Comparison of ENCODE assay signal across 9 cellular contexts in genomic region chr11:62905927-62906531, GRCh38. TPM values are rescaled to one million over a fixed set of nuclear protein-coding genes. Genes with fewer than 3 reads are reported as not detected.
DNase-seq lines count a peak whose midpoint lies in the region; ATAC-seq and TF ChIP-seq lines count a peak whose summit lies in the region.
"Had no signal": no experiment of that assay in that cellular context is flagged by ENCODE, and none has a peak within 500 bp of the region (broad histone marks: within the 10 kb centered on the region; RNA-seq: fewer than 3 reads in every experiment).

No MANE protein-coding gene starts in this region.

- no peaks in the 10 kb centered on the region for H3K27me3 ChIP-seq in effector memory CD4-positive, alpha-beta T cell (replicated peaks; ENCODE audit: control insufficient read depth, insufficient read depth, low read length, poor library complexity, severe bottlenecking)

- H3K4me1 ChIP-seq in effector memory CD4-positive, alpha-beta T cell (ENCODE audit: control insufficient read depth, insufficient read depth, low read length, poor library complexity, severe bottlenecking): no peaks in the 10 kb centered on the region

- H3K27ac Mint-ChIP-seq in activated CD8-positive, alpha-beta T cell treated with anti-CD3 and anti-CD28 coated beads, Interleukin-2, amount 10 ng/mL, durations not matched to agents 7 days and 5 days: no peak overlapping the region
- no peak overlapping the region for H3K27ac Mint-ChIP-seq in mesothelial cell of epicardium
- H3K27ac Mint-ChIP-seq: dendritic cell treated with granulocyte-macrophage colony-stimulating factor and Interleukin-4, amounts not matched to agents 40 ng/mL and 50 ng/mL, for 4 days had no signal

- peak; percentile 55 for ATAC-seq in HG03354 (IDR thresholded peaks at IDR 0.05; ENCODE audit: poor library complexity, severe bottlenecking, unreplicated experiment)
- peak; percentile 83 for ATAC-seq in activated CD8-positive, alpha-beta T cell treated with anti-CD3 and anti-CD28 coated beads, Interleukin-2, amount 10 ng/mL, durations not matched to agents 7 days and 5 days
- ATAC-seq in HG02938 (IDR thresholded peaks at IDR 0.05; ENCODE audit: unreplicated experiment): no peak

- DNase-seq in DMS53 (lab: John Stamatoyannopoulos, UW) (peak; percentile 82), NCI-H82 treated with DMSO at 0.1 percent for 48 hours (lab: John Stamatoyannopoulos, UW; ENCODE audit: unreplicated experiment) (peak; percentile 36), mesothelial cell of epicardium (ENCODE audit: low spot score in 2 of 2, unreplicated experiment in 2 of 2) (peak; percentile 70 to 92)
- peak; percentile 86 for DNase-seq in activated CD8-positive, alpha-beta T cell treated with anti-CD3 and anti-CD28 coated beads, Interleukin-2, amount 10 ng/mL, durations not matched to agents 7 days and 5 days
- peak; percentile 48 to 67 (median 50) for DNase-seq in effector memory CD4-positive, alpha-beta T cell
- peak; percentile 62 to 64 for DNase-seq in stimulated activated CD8-positive, alpha-beta memory T cell treated with anti-CD3 and anti-CD28 coated beads, Interleukin-2, amount 100 ng/mL, for 1 hour (ENCODE audit: low read depth in 2 of 2)

- CTCF ChIA-PET in activated CD8-positive, alpha-beta T cell treated with anti-CD3 and anti-CD28 coated beads, Interleukin-2, amount 10 ng/mL, durations not matched to agents 7 days and 5 days (lab: Charles Lee): interaction anchor here (0.6 to 7.9 kb wide), 47 partner anchors 9 to 1983 kb away, joined by 3 to 251 read pairs (median 4); partner anchors contain the start of genes SLC22A8, SLC3A2 and ZBTB3

- H3K4me1 Mint-ChIP-seq in activated CD8-positive, alpha-beta T cell treated with anti-CD3 and anti-CD28 coated beads, Interleukin-2, amount 10 ng/mL, durations not matched to agents 7 days and 5 days (ENCODE audit: low read depth): peaks cover 18% of the 10 kb centered on the region
- H3K4me1 Mint-ChIP-seq in mesothelial cell of epicardium: peaks cover 10% of the 10 kb centered on the region

- H3K9me3 ChIP-seq in effector memory CD4-positive, alpha-beta T cell (ENCODE audit: control insufficient read depth, low read length): no peaks in the 10 kb centered on the region

- peaks cover 27% of the 10 kb centered on the region for H3K27me3 Mint-ChIP-seq in activated CD8-positive, alpha-beta T cell treated with anti-CD3 and anti-CD28 coated beads, Interleukin-2, amount 10 ng/mL, durations not matched to agents 7 days and 5 days (ENCODE audit: low read depth)
- H3K27me3 Mint-ChIP-seq in mesothelial cell of epicardium (ENCODE audit: low read depth): no peaks in the 10 kb centered on the region

- no peak overlapping the region for H3K4me3 Mint-ChIP-seq in activated CD8-positive, alpha-beta T cell treated with anti-CD3 and anti-CD28 coated beads, Interleukin-2, amount 10 ng/mL, durations not matched to agents 7 days and 5 days
- no peak overlapping the region for H3K4me3 Mint-ChIP-seq in mesothelial cell of epicardium
- H3K4me3 Mint-ChIP-seq: dendritic cell treated with granulocyte-macrophage colony-stimulating factor and Interleukin-4, amounts not matched to agents 40 ng/mL and 50 ng/mL, for 4 days had no signal

- POLR2A ChIA-PET in activated CD8-positive, alpha-beta T cell treated with anti-CD3 and anti-CD28 coated beads, Interleukin-2, amount 10 ng/mL, durations not matched to agents 7 days and 5 days (lab: Charles Lee): interaction anchor here (0.6 kb wide), 1 partner anchor 1436 kb away, joined by 5 read pairs; no protein-coding TSS in a partner anchor

- H3K9me3 Mint-ChIP-seq in activated CD8-positive, alpha-beta T cell treated with anti-CD3 and anti-CD28 coated beads, Interleukin-2, amount 10 ng/mL, durations not matched to agents 7 days and 5 days (ENCODE audit: insufficient read depth): no peaks in the 10 kb centered on the region
- H3K9me3 Mint-ChIP-seq in mesothelial cell of epicardium: no peaks in the 10 kb centered on the region
- H3K9me3 Mint-ChIP-seq: dendritic cell treated with granulocyte-macrophage colony-stimulating factor and Interleukin-4, amounts not matched to agents 40 ng/mL and 50 ng/mL, for 4 days had no signal

- no peak overlapping the region for H3K4me3 ChIP-seq in effector memory CD4-positive, alpha-beta T cell (ENCODE audit: insufficient read depth, low read depth, low read length, poor library complexity, severe bottlenecking)

- no peak overlapping the region for H3K27ac ChIP-seq in effector memory CD4-positive, alpha-beta T cell (ENCODE audit: insufficient read depth, low read length, poor library complexity, severe bottlenecking)

- H3K36me3 ChIP-seq in effector memory CD4-positive, alpha-beta T cell (ENCODE audit: control insufficient read depth, insufficient read depth, low read length): no peaks in the 10 kb centered on the region

- peak; percentile 90 for TF ChIP-seq CTCF in mesothelial cell of epicardium (IDR thresholded peaks at IDR 0.05; ENCODE audit: unreplicated experiment)

- no peaks in the 10 kb centered on the region for H3K36me3 Mint-ChIP-seq in activated CD8-positive, alpha-beta T cell treated with anti-CD3 and anti-CD28 coated beads, Interleukin-2, amount 10 ng/mL, durations not matched to agents 7 days and 5 days (ENCODE audit: low read depth)
- H3K36me3 Mint-ChIP-seq in mesothelial cell of epicardium: no peaks in the 10 kb centered on the region

RNA-seq across cellular contexts. Expression of gene CHRM1, which starts 15.1 kb away (rescaled TPM):
- total RNA-seq in activated CD8-positive, alpha-beta T cell treated with anti-CD3 and anti-CD28 coated beads, Interleukin-2, amount 10 ng/mL, durations not matched to agents 7 days and 5 days: not detected
- 0.09 to 0.72 TPM (median 0.11 TPM) in 3 replicates for total RNA-seq in mesothelial cell of epicardium

RNA-seq across cellular contexts. Expression of gene SLC3A2, which starts 25.3 kb away (rescaled TPM):
- 100 to 1,000 TPM; 190 to 202 TPM for total RNA-seq in activated CD8-positive, alpha-beta T cell treated with anti-CD3 and anti-CD28 coated beads, Interleukin-2, amount 10 ng/mL, durations not matched to agents 7 days and 5 days
- 205 to 212 TPM (median 208 TPM) in 3 replicates for total RNA-seq in mesothelial cell of epicardium

Comparison
In these comparisons a context has a peak if more than half of its experiments do, and no peak if none do; other contexts are left out.
1. DNase-seq: peak in every context shown above with its lines; median percentile 86 in activated CD8-positive, alpha-beta T cell treated with anti-CD3 and anti-CD28 coated beads, Interleukin-2, amount 10 ng/mL, durations not matched to agents 7 days and 5 days; 82 in DMS53; 81 in mesothelial cell of epicardium; 63 in stimulated activated CD8-positive, alpha-beta memory T cell treated with anti-CD3 and anti-CD28 coated beads, Interleukin-2, amount 100 ng/mL, for 1 hour; 50 in effector memory CD4-positive, alpha-beta T cell; 36 in NCI-H82 treated with DMSO at 0.1 percent for 48 hours.